In the genomic region with DNA sequence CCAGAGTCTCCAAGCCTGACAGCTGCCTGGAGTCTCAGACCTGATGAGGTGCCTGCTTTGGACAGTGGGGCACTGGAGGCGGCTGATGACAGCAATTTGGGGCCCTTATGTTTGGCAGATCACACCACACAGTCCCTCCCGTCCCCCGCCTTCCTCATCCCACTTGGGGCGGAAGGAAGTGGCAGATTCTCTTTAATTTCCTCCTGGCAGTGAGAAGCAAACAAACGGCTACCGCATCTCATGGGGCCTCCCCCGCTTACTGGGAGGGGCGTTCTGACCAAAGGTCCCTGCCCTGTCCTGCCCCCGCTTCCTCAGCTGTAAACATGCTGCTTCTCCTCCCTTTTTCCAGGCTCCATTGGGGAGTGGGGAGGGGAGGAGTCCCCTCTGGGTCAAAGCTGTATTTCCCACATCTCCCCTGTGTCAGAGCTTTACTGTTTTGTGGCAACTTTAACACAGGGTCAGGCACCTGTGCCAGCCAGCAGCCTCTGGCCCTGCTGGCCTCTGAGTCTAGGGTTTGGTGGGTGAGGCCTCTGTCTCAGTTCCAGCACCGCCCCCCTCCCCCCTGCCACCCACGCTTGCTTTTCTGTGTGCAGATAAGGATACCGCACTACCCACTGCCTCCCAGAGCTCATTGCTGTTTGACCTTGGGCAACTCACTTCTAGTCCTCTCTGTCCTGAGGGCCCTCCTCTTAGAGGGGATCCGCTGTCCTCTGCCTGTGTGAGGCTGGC, we compare ENCODE assay signal across 8 cellular contexts. TPM values are rescaled to one million over a fixed set of nuclear protein-coding genes. Genes with fewer than 3 reads are reported as not detected.
DNase-seq lines count a peak whose midpoint lies in the region; ATAC-seq and TF ChIP-seq lines count a peak whose summit lies in the region.

No MANE protein-coding gene starts in this region.

- intact Hi-C loops in activated naive CD4-positive, alpha-beta T cell treated with anti-CD3 and anti-CD28 coated beads for 36 hours (cut with micrococcal nuclease), result loop anchor here (1.0 to 10.0 kb wide), 6 partner anchors 15 to 835 kb away; partner anchors contain the start of genes CDH3, FHOD1, PSMB10 and SLC9A5

- CTCF ChIA-PET in activated naive CD4-positive, alpha-beta T cell treated with anti-CD3 and anti-CD28 coated beads for 36 hours (lab: Charles Lee), result interaction anchor here (0.7 to 2.6 kb wide), 3 partner anchors 10 to 39 kb away, joined by 3 to 13 read pairs (median 4); no protein-coding TSS in a partner anchor

- peak; percentile 32; the same call in 1 of the 2 replicates for TF ChIP-seq POLR2A in Raji (IDR thresholded peaks at IDR 0.05; ENCODE audit: insufficient read depth, low read depth, low read length)

- no peak overlapping the region for H3K9ac ChIP-seq in neural progenitor cell

- H3K9me3 ChIP-seq in neural progenitor cell (ENCODE audit: low read depth), result no peaks in the 10 kb centered on the region

- no peaks in the 10 kb centered on the region for H3K27me3 ChIP-seq in neural progenitor cell

- H3K36me3 Mint-ChIP-seq in activated naive CD4-positive, alpha-beta T cell treated with anti-CD3 and anti-CD28 coated beads for 36 hours (ENCODE audit: low read depth), result peaks cover 31% of the 10 kb centered on the region
- H3K36me3 Mint-ChIP-seq in neural progenitor cell, result peaks cover 6% of the 10 kb centered on the region

- no peaks in the 10 kb centered on the region for H3K9me3 Mint-ChIP-seq in activated naive CD4-positive, alpha-beta T cell treated with anti-CD3 and anti-CD28 coated beads for 36 hours
- H3K9me3 Mint-ChIP-seq in neural progenitor cell, result no peaks in the 10 kb centered on the region

- H3K36me3 ChIP-seq in neural progenitor cell, result no peaks in the 10 kb centered on the region

- peaks cover 9% of the 10 kb centered on the region for H3K4me1 ChIP-seq in neural progenitor cell

- peak overlapping the region; percentile 38 for H3K4me3 Mint-ChIP-seq in activated naive CD4-positive, alpha-beta T cell treated with anti-CD3 and anti-CD28 coated beads for 36 hours
- H3K4me3 Mint-ChIP-seq in neural progenitor cell, result no peak overlapping the region

- H2AFZ ChIP-seq in neural progenitor cell (replicated peaks), result no peak overlapping the region

- H3K4me1 Mint-ChIP-seq in activated naive CD4-positive, alpha-beta T cell treated with anti-CD3 and anti-CD28 coated beads for 36 hours (ENCODE audit: low read depth), result peaks cover 79% of the 10 kb centered on the region
- H3K4me1 Mint-ChIP-seq in neural progenitor cell, result peaks cover 12% of the 10 kb centered on the region

- no peaks in the 10 kb centered on the region for H4K20me1 ChIP-seq in neural progenitor cell (ENCODE audit: low read depth)

- no peak for ATAC-seq in GM21367 (IDR thresholded peaks at IDR 0.05; ENCODE audit: unreplicated experiment)

- H3K4me2 ChIP-seq in neural progenitor cell, result no peak overlapping the region

- peaks cover 18% of the 10 kb centered on the region for H3F3A ChIP-seq in neural progenitor cell (ENCODE audit: low read depth)

- H3K79me2 ChIP-seq in neural progenitor cell (ENCODE audit: low read depth), result no peaks in the 10 kb centered on the region

- no peaks in the 10 kb centered on the region for H3K27me3 Mint-ChIP-seq in activated naive CD4-positive, alpha-beta T cell treated with anti-CD3 and anti-CD28 coated beads for 36 hours (ENCODE audit: low read depth)
- H3K27me3 Mint-ChIP-seq in neural progenitor cell (ENCODE audit: insufficient read depth, low read depth), result peaks cover 3% of the 10 kb centered on the region

- TF ChIP-seq CTCF in neural progenitor cell (IDR thresholded peaks at IDR 0.05), result no peak

- H3K4me3 ChIP-seq in neural progenitor cell, result no peak overlapping the region

- H3K27ac Mint-ChIP-seq in activated naive CD4-positive, alpha-beta T cell treated with anti-CD3 and anti-CD28 coated beads for 36 hours, result peak overlapping the region; percentile 96
- no peak overlapping the region for H3K27ac Mint-ChIP-seq in neural progenitor cell

- no peak overlapping the region for H3K27ac ChIP-seq in neural progenitor cell

- DNase-seq in AG20443 (ENCODE audit: low spot score), result peak; percentile 34
- DNase-seq in activated naive CD4-positive, alpha-beta T cell treated with anti-CD3 and anti-CD28 coated beads for 36 hours, result peak; percentile 88
- peak; percentile 95 for DNase-seq in left kidney (ENCODE audit: low read depth, low spot score)
- peak; percentile 50 for DNase-seq in stimulated activated CD8-positive, alpha-beta memory T cell treated with anti-CD3 and anti-CD28 coated beads, Interleukin-12 subunit alpha, Interleukin-12 subunit beta, amount 100 ng/mL, for 24 hours (ENCODE audit: extremely low read depth)
- no peak for DNase-seq in neural progenitor cell (ENCODE audit: low spot score)
- no peak for DNase-seq in DMS153 (lab: John Stamatoyannopoulos, UW)

RNA-seq across cellular contexts. Expression of gene NFATC3, which starts 5.4 kb away (rescaled TPM):
- total RNA-seq in activated naive CD4-positive, alpha-beta T cell treated with anti-CD3 and anti-CD28 coated beads for 36 hours, result 10 to 100 TPM; 49.1 to 50.3 TPM
- 34.2 and 43.1 TPM in 2 replicates for total RNA-seq in neural progenitor cell (ENCODE audit: low replicate concordance)

RNA-seq across cellular contexts. Expression of gene DUS2, which starts 56.7 kb away (rescaled TPM):
- 10 to 100 TPM; 22.9 to 25.2 TPM for total RNA-seq in activated naive CD4-positive, alpha-beta T cell treated with anti-CD3 and anti-CD28 coated beads for 36 hours
- 22.7 and 22.9 TPM in 2 replicates for total RNA-seq in neural progenitor cell (ENCODE audit: low replicate concordance)

RNA-seq across cellular contexts. Expression of gene DDX28, which starts 56.7 kb away (rescaled TPM):
- total RNA-seq in activated naive CD4-positive, alpha-beta T cell treated with anti-CD3 and anti-CD28 coated beads for 36 hours, result 1 to 10 TPM; 9.4 to 9.7 TPM
- total RNA-seq in neural progenitor cell (ENCODE audit: low replicate concordance), result 7.3 and 17.0 TPM in 2 replicates

Comparison
In these comparisons a context has a peak if more than half of its experiments do, and no peak if none do; other contexts are left out.
1. DNase-seq: peak in AG20443 (single experiment), activated naive CD4-positive, alpha-beta T cell treated with anti-CD3 and anti-CD28 coated beads for 36 hours (single experiment), left kidney (single experiment) and stimulated activated CD8-positive, alpha-beta memory T cell treated with anti-CD3 and anti-CD28 coated beads, Interleukin-12 subunit alpha, Interleukin-12 subunit beta, amount 100 ng/mL, for 24 hours (single experiment); none in neural progenitor cell (single experiment) and DMS153 (single experiment).